ENCODE assay signal across 13 cellular contexts in genomic region chr6:11201772-11202512, GRCh38. TPM values are rescaled to one million over a fixed set of nuclear protein-coding genes. Genes with fewer than 3 reads are reported as not detected.
DNase-seq lines count a peak whose midpoint lies in the region; ATAC-seq and TF ChIP-seq lines count a peak whose summit lies in the region.
"Had no signal": no experiment of that assay in that cellular context is flagged by ENCODE, and none has a peak within 500 bp of the region (broad histone marks: within the 10 kb centered on the region; RNA-seq: fewer than 3 reads in every experiment).

No MANE protein-coding gene starts in this region.

- H3K27me3 Mint-ChIP-seq in central memory CD8-positive, alpha-beta T cell, result no peaks in the 10 kb centered on the region

- no peak for TF ChIP-seq CTCF in heart right ventricle (IDR thresholded peaks at IDR 0.05)
- no peak for TF ChIP-seq CTCF in heart left ventricle (IDR thresholded peaks at IDR 0.05)
- TF ChIP-seq CTCF in vagina (IDR thresholded peaks at IDR 0.05), result no peak

- H3K27me3 ChIP-seq in heart right ventricle (no peaks in the 10 kb centered on the region), heart left ventricle (no peaks in the 10 kb centered on the region), mucosa of stomach (ENCODE audit: control insufficient read depth, insufficient read depth, low read length) (no peaks in the 10 kb centered on the region), vagina (no peaks in the 10 kb centered on the region)
- H3K27me3 ChIP-seq: SJCRH30 had no signal

- H3K9ac ChIP-seq in mucosa of stomach (ENCODE audit: low read length), result peak overlapping the region; percentile 11

- no peak overlapping the region for H3K4me3 Mint-ChIP-seq in central memory CD8-positive, alpha-beta T cell

- peaks cover 24% of the 10 kb centered on the region for H3K36me3 Mint-ChIP-seq in central memory CD8-positive, alpha-beta T cell (ENCODE audit: insufficient read depth)

- H3K27ac Mint-ChIP-seq in central memory CD8-positive, alpha-beta T cell (ENCODE audit: low read depth), result peak overlapping the region; percentile 96

- H3K4me1 ChIP-seq in heart right ventricle, result peaks cover 4 to 98% (median 72%) of the 10 kb centered on the region in 9 donors
- H3K4me1 ChIP-seq in heart left ventricle, result peaks cover 2 to 85% (median 56%) of the 10 kb centered on the region in 12 donors
- peaks cover 38% of the 10 kb centered on the region for H3K4me1 ChIP-seq in mucosa of stomach (ENCODE audit: control insufficient read depth, insufficient read depth, low read length)
- H3K4me1 ChIP-seq in vagina, result peaks cover 43% of the 10 kb centered on the region
- H3K4me1 ChIP-seq: prostate gland had no signal

- H3K36me3 ChIP-seq in heart right ventricle (peaks cover 0 to 73% (median 12%) of the 10 kb centered on the region in 9 donors), heart left ventricle (peaks cover 0 to 53% (median 30%) of the 10 kb centered on the region in 9 donors), mucosa of stomach (ENCODE audit: control insufficient read depth, insufficient read depth, low read length) (peaks cover 3% of the 10 kb centered on the region), vagina (no peaks in the 10 kb centered on the region)
- H3K36me3 ChIP-seq: SJCRH30 had no signal

- no peaks in the 10 kb centered on the region for H3K9me3 Mint-ChIP-seq in central memory CD8-positive, alpha-beta T cell
- H3K9me3 Mint-ChIP-seq: activated T-helper 2 cell treated with anti-CD3 and anti-CD28 coated beads, Interferon-gamma antibody, Interleukin-2, Interleukin-4, amounts not matched to agents 10 μg/mL and 5 μg/mL and 100 μg/mL, durations not matched to agents 14 hours and 24 hours and 36 hours had no signal

- intact Hi-C loops in heart right ventricle (cut with DNase I) (no loop called here), heart left ventricle (cut with DNase I) (no loop called here), vagina (cut with DNase I) (no loop called here)

- H3K9me3 ChIP-seq in heart right ventricle (no peaks in the 10 kb centered on the region), heart left ventricle (no peaks in the 10 kb centered on the region), mucosa of stomach (ENCODE audit: control insufficient read depth, low read length) (no peaks in the 10 kb centered on the region), vagina (no peaks in the 10 kb centered on the region)
- H3K9me3 ChIP-seq: prostate gland, SJCRH30 had no signal

- ATAC-seq in heart right ventricle (no peak), heart left ventricle (no peak), HG02885 (IDR thresholded peaks at IDR 0.05; ENCODE audit: poor library complexity, unreplicated experiment) (no peak)
- ATAC-seq in central memory CD8-positive, alpha-beta T cell (replicated peaks; ENCODE audit: extremely low read depth, poor library complexity, severe bottlenecking), result no peak

- WGBS in heart right ventricle, 2 donors, result 62 to 72% methylated on average over 4 of the region's 4 CpGs
- WGBS in heart left ventricle, 4 donors, result 58 to 68% (median 62%) methylated on average over 4 of the region's 4 CpGs

- TF ChIP-seq POLR2A in heart left ventricle (IDR thresholded peaks at IDR 0.05) (no peak), vagina (IDR thresholded peaks at IDR 0.05) (no peak)

- H3K4me1 Mint-ChIP-seq in central memory CD8-positive, alpha-beta T cell, result peaks cover 64% of the 10 kb centered on the region

- DNase-seq in heart right ventricle (no peak), heart left ventricle (no peak), vagina (ENCODE audit: extremely low spot score in 2 of 2) (no peak), middle frontal gyrus (ENCODE audit: extremely low spot score, low spot score) (no peak)
- DNase-seq in central memory CD8-positive, alpha-beta T cell (ENCODE audit: low spot score in 2 of 2), result no peak
- no peak for DNase-seq in activated CD4-positive, CD25-positive, alpha-beta regulatory T cell treated with anti-CD3 and anti-CD28 coated beads, Interleukin-2, amount 50 U/mL, for 72 hours
- DNase-seq: DND-41, NCI-H2171 treated with DMSO at 0.1 percent for 48 hours had no signal

- peak overlapping the region in 6 of 10 donors; percentile 11 to 66 (median 50) for H3K27ac ChIP-seq in heart right ventricle
- H3K27ac ChIP-seq in heart left ventricle, result peak overlapping the region in 5 of 12 donors; percentile 11 to 61 (median 39)
- peak overlapping the region; percentile 14 for H3K27ac ChIP-seq in vagina
- H3K27ac ChIP-seq: prostate gland had no signal

- H3K4me3 ChIP-seq in heart right ventricle, result no peak overlapping the region
- H3K4me3 ChIP-seq in heart left ventricle, result no peak overlapping the region
- H3K4me3 ChIP-seq in mucosa of stomach (ENCODE audit: low read length), result no peak overlapping the region
- H3K4me3 ChIP-seq in vagina, result no peak overlapping the region
- H3K4me3 ChIP-seq: prostate gland, SJCRH30 had no signal

RNA-seq across cellular contexts. Expression of gene NEDD9, which starts 30.5 kb away (rescaled TPM):
- total RNA-seq in heart right ventricle (10 to 100 TPM; 10.8 to 34.2 (median 24.6) TPM), heart left ventricle (10 to 100 TPM; 10.2 to 55.7 (median 20.9) TPM), vagina (45.4 TPM)
- polyA plus RNA-seq in heart right ventricle (10 to 100 TPM; 18.7 to 19.3 TPM), heart left ventricle (10 to 100 TPM; 13.4 to 21.2 TPM)
